ENCODE assay signal across 9 cellular contexts in the genomic region with DNA sequence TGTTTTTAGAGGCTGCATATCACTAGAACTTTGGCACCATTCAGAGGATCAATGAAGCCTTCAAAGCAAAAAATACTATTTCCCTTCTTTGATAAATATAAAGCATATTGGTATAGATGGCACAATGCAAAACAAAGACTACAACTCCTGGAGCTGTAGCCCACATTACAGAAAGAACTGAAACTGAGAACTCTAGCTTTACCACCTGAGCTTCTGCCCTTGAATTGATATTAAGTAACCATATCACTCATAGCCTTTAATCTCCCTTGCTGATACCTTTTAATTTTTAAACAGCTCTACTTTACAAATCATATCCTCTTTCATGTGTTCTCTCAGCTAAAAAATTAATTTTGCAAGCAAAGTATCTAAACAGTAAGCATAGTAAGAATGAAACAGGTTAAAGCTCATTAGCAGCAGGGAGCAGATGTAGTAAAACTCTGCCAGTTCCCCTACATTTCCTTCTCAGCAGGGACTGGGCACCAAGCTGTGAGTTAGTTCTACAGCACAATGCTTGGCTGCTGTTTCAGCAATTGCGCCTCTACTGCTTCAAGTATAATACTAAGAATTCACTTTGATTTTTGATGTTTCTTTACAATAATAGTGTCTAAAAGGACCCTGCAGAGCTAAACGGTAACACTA.
DNase-seq lines count a peak whose midpoint lies in the region; ATAC-seq, FAIRE-seq and TF ChIP-seq lines count a peak whose summit lies in the region.
"Had no signal": no experiment of that assay in that cellular context is flagged by ENCODE, and none has a peak within 500 bp of the region (broad histone marks: within the 10 kb centered on the region; RNA-seq: fewer than 3 reads in every experiment).

No MANE protein-coding gene starts in this region.

- peak; percentile 5 for DNase-seq in activated naive CD4-positive, alpha-beta T cell treated with anti-CD3 and anti-CD28 coated beads for 36 hours
- no peak for DNase-seq in activated naive CD4-positive, alpha-beta T cell treated with anti-CD3 and anti-CD28 coated beads, Interleukin-2, amount 10 ng/mL, durations not matched to agents 7 days and 5 days
- DNase-seq in NCI-H345 treated with DMSO at 0.1 percent for 48 hours (lab: John Stamatoyannopoulos, UW; ENCODE audit: unreplicated experiment) (peak; percentile 45), GDM1 (lab: John Stamatoyannopoulos, UW) (no peak), natural killer cell (no peak), GM19239 (ENCODE audit: insufficient read length, low spot score) (no peak)
- DNase-seq in stimulated activated naive B cell treated with anti-CD40 and anti-IgM and Interleukin-4, amounts not matched to agents 10 μg/mL and 1 μg/mL and 100 μg/mL, for 72 hours: no peak
- DNase-seq: NCI-H446 treated with DMSO at 0.1 percent for 48 hours had no signal

- no peak for TF ChIP-seq CTCF in natural killer cell (IDR thresholded peaks at IDR 0.05)

- ATAC-seq in HG03045 (IDR thresholded peaks at IDR 0.05; ENCODE audit: unreplicated experiment) (peak; percentile 56), natural killer cell (no peak)
- peak; percentile 45 to 46 for ATAC-seq in stimulated activated naive B cell treated with anti-CD40 and anti-IgM and Interleukin-4, amounts not matched to agents 10 μg/mL and 1 μg/mL and 100 μg/mL, for 72 hours (replicated peaks)

- no peak overlapping the region for H3K4me3 Mint-ChIP-seq in activated naive CD4-positive, alpha-beta T cell treated with anti-CD3 and anti-CD28 coated beads for 36 hours
- H3K4me3 Mint-ChIP-seq in activated naive CD4-positive, alpha-beta T cell treated with anti-CD3 and anti-CD28 coated beads, Interleukin-2, amount 10 ng/mL, durations not matched to agents 7 days and 5 days: no peak overlapping the region
- H3K4me3 Mint-ChIP-seq in stimulated activated naive B cell treated with anti-CD40 and anti-IgM and Interleukin-4, amounts not matched to agents 10 μg/mL and 1 μg/mL and 100 μg/mL, for 72 hours: no peak overlapping the region
- no peak overlapping the region for H3K4me3 Mint-ChIP-seq in natural killer cell

- CTCF ChIA-PET in activated naive CD4-positive, alpha-beta T cell treated with anti-CD3 and anti-CD28 coated beads for 36 hours (lab: Charles Lee): interaction anchor here (1.1 to 2.3 kb wide), 3 partner anchors 10 to 261 kb away, joined by 3 to 7 read pairs (median 4); no protein-coding TSS in a partner anchor
- CTCF ChIA-PET in activated naive CD4-positive, alpha-beta T cell treated with anti-CD3 and anti-CD28 coated beads, Interleukin-2, amount 10 ng/mL, durations not matched to agents 7 days and 5 days (lab: Charles Lee): no interaction called here

- peaks cover 3% of the 10 kb centered on the region for H3K4me1 Mint-ChIP-seq in activated naive CD4-positive, alpha-beta T cell treated with anti-CD3 and anti-CD28 coated beads for 36 hours (ENCODE audit: low read depth)
- peaks cover 9% of the 10 kb centered on the region for H3K4me1 Mint-ChIP-seq in activated naive CD4-positive, alpha-beta T cell treated with anti-CD3 and anti-CD28 coated beads, Interleukin-2, amount 10 ng/mL, durations not matched to agents 7 days and 5 days
- no peaks in the 10 kb centered on the region for H3K4me1 Mint-ChIP-seq in stimulated activated naive B cell treated with anti-CD40 and anti-IgM and Interleukin-4, amounts not matched to agents 10 μg/mL and 1 μg/mL and 100 μg/mL, for 72 hours
- H3K4me1 Mint-ChIP-seq in natural killer cell: no peaks in the 10 kb centered on the region

- intact Hi-C loops in activated naive CD4-positive, alpha-beta T cell treated with anti-CD3 and anti-CD28 coated beads for 36 hours (cut with micrococcal nuclease): no loop called here
- intact Hi-C loops in natural killer cell (cut with micrococcal nuclease): no loop called here

- H3K27me3 Mint-ChIP-seq in activated naive CD4-positive, alpha-beta T cell treated with anti-CD3 and anti-CD28 coated beads for 36 hours (ENCODE audit: low read depth): no peaks in the 10 kb centered on the region
- no peaks in the 10 kb centered on the region for H3K27me3 Mint-ChIP-seq in activated naive CD4-positive, alpha-beta T cell treated with anti-CD3 and anti-CD28 coated beads, Interleukin-2, amount 10 ng/mL, durations not matched to agents 7 days and 5 days
- peaks cover 0 to 5% of the 10 kb centered on the region in 2 donors for H3K27me3 Mint-ChIP-seq in stimulated activated naive B cell treated with anti-CD40 and anti-IgM and Interleukin-4, amounts not matched to agents 10 μg/mL and 1 μg/mL and 100 μg/mL, for 72 hours
- no peaks in the 10 kb centered on the region for H3K27me3 Mint-ChIP-seq in natural killer cell (ENCODE audit: low read depth in 2 of 2)

- peaks cover 3% of the 10 kb centered on the region for H3K36me3 Mint-ChIP-seq in activated naive CD4-positive, alpha-beta T cell treated with anti-CD3 and anti-CD28 coated beads for 36 hours (ENCODE audit: low read depth)
- no peaks in the 10 kb centered on the region for H3K36me3 Mint-ChIP-seq in activated naive CD4-positive, alpha-beta T cell treated with anti-CD3 and anti-CD28 coated beads, Interleukin-2, amount 10 ng/mL, durations not matched to agents 7 days and 5 days
- H3K36me3 Mint-ChIP-seq in stimulated activated naive B cell treated with anti-CD40 and anti-IgM and Interleukin-4, amounts not matched to agents 10 μg/mL and 1 μg/mL and 100 μg/mL, for 72 hours: no peaks in the 10 kb centered on the region
- H3K36me3 Mint-ChIP-seq in natural killer cell: no peaks in the 10 kb centered on the region

- no peaks in the 10 kb centered on the region for H3K9me3 Mint-ChIP-seq in activated naive CD4-positive, alpha-beta T cell treated with anti-CD3 and anti-CD28 coated beads for 36 hours
- H3K9me3 Mint-ChIP-seq in activated naive CD4-positive, alpha-beta T cell treated with anti-CD3 and anti-CD28 coated beads, Interleukin-2, amount 10 ng/mL, durations not matched to agents 7 days and 5 days: no peaks in the 10 kb centered on the region
- H3K9me3 Mint-ChIP-seq in stimulated activated naive B cell treated with anti-CD40 and anti-IgM and Interleukin-4, amounts not matched to agents 10 μg/mL and 1 μg/mL and 100 μg/mL, for 72 hours: no peaks in the 10 kb centered on the region
- H3K9me3 Mint-ChIP-seq in natural killer cell: peaks cover 0 to 2% of the 10 kb centered on the region in 2 donors

- FAIRE-seq in GM19239 (lab: Jason Lieb, UNC): no peak

- no peak overlapping the region for H3K27ac Mint-ChIP-seq in activated naive CD4-positive, alpha-beta T cell treated with anti-CD3 and anti-CD28 coated beads for 36 hours
- no peak overlapping the region for H3K27ac Mint-ChIP-seq in activated naive CD4-positive, alpha-beta T cell treated with anti-CD3 and anti-CD28 coated beads, Interleukin-2, amount 10 ng/mL, durations not matched to agents 7 days and 5 days
- H3K27ac Mint-ChIP-seq in stimulated activated naive B cell treated with anti-CD40 and anti-IgM and Interleukin-4, amounts not matched to agents 10 μg/mL and 1 μg/mL and 100 μg/mL, for 72 hours: no peak overlapping the region
- H3K27ac Mint-ChIP-seq in natural killer cell: no peak overlapping the region

Comparison
In these comparisons a context has a peak if more than half of its experiments do, and no peak if none do; other contexts are left out.
1. DNase-seq: peak in activated naive CD4-positive, alpha-beta T cell treated with anti-CD3 and anti-CD28 coated beads for 36 hours (single experiment) and NCI-H345 treated with DMSO at 0.1 percent for 48 hours (single experiment); none in activated naive CD4-positive, alpha-beta T cell treated with anti-CD3 and anti-CD28 coated beads, Interleukin-2, amount 10 ng/mL, durations not matched to agents 7 days and 5 days (single experiment), stimulated activated naive B cell treated with anti-CD40 and anti-IgM and Interleukin-4, amounts not matched to agents 10 μg/mL and 1 μg/mL and 100 μg/mL, for 72 hours (single experiment), GDM1 (single experiment), natural killer cell (single experiment) and GM19239 (single experiment).
2. ATAC-seq: peak in HG03045 (single experiment) and stimulated activated naive B cell treated with anti-CD40 and anti-IgM and Interleukin-4, amounts not matched to agents 10 μg/mL and 1 μg/mL and 100 μg/mL, for 72 hours (2 of 2); none in natural killer cell (0 of 3).